12 cellular contexts compared by ENCODE assay signal in the genomic region with DNA sequence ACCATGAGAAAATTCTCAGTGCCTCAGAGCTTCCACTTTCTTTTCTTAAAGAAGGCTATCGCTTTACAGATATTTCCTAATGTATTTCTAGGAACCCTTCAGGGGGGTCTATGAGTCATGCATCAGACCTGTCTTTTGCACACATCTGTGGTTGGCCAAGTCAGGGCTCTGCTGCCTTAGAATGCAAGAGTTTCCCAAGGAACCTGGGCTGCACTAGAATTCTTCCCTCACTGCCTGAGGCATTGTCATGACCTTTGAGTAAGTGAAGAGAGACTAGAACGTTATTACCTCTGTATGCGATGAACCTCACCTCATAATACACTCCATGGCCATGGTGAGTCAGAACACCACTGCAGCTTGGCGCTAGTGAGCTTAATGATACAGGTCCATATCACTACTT.
A peak's percentile ranks its signal among the peaks of the same experiment; 100 is the strongest.
DNase-seq lines count a peak whose midpoint lies in the region; ATAC-seq and TF ChIP-seq lines count a peak whose summit lies in the region.
"Had no signal": no experiment of that assay in that cellular context is flagged by ENCODE, and none has a peak within 500 bp of the region (broad histone marks: within the 10 kb centered on the region; RNA-seq: fewer than 3 reads in every experiment).

No MANE protein-coding gene starts in this region.

- TF ChIP-seq POLR2A in stomach (IDR thresholded peaks at IDR 0.05) = no peak

- DNase-seq in EL = peak; percentile 89
- DNase-seq in MV-4-11 (lab: John Stamatoyannopoulos, UW) = peak; percentile 74
- peak; percentile 88 to 92 for DNase-seq in cardiac fibroblast (ENCODE audit: low read depth in 2 of 2)
- peak; percentile 89 for DNase-seq in non-pigmented ciliary epithelial cell (ENCODE audit: low read depth)
- no peak for DNase-seq in stomach
- DNase-seq in G401 (ENCODE audit: low spot score) = no peak
- DNase-seq: naive thymus-derived CD4-positive, alpha-beta T cell; NCI-H1105 treated with DMSO at 0.1 percent for 48 hours had no signal

- no peaks in the 10 kb centered on the region for H3K9me3 ChIP-seq in stomach
- H3K9me3 ChIP-seq: Caco-2 had no signal

- H3K27ac ChIP-seq in stomach = no peak overlapping the region
- H3K27ac ChIP-seq: skin epidermis had no signal

- no peaks in the 10 kb centered on the region for H3K36me3 ChIP-seq in stomach

- WGBS in stomach, 5 donors = 80 to 93% (median 86%) methylated on average over 4 of the region's 4 CpGs

- no peak for TF ChIP-seq CTCF in cardiac fibroblast (IDR thresholded peaks at IDR 0.05; ENCODE audit: low read depth, low read length)
- TF ChIP-seq CTCF in stomach (IDR thresholded peaks at IDR 0.05) = no peak

- H3K27me3 ChIP-seq in stomach = no peaks in the 10 kb centered on the region

- H3K4me1 ChIP-seq in stomach = no peaks in the 10 kb centered on the region
- H3K4me1 ChIP-seq: Caco-2 had no signal

- H3K4me3 ChIP-seq in cardiac fibroblast (replicated peaks in 1 of 2; ENCODE audit: low read depth in 2 of 2, low read length in 2 of 2) (no peak overlapping the region), stomach (no peak overlapping the region)
- H3K4me3 ChIP-seq: skin epidermis had no signal

- in situ Hi-C loops in G401 (cut with HindIII; ENCODE audit: low sequenced_read_pairs) = no loop called here

- ATAC-seq in HG02623 (IDR thresholded peaks at IDR 0.05; ENCODE audit: unreplicated experiment) (no peak), HG02588 (IDR thresholded peaks at IDR 0.05; ENCODE audit: unreplicated experiment) (no peak)
- ATAC-seq: naive thymus-derived CD4-positive, alpha-beta T cell had no signal

- no peak for TF ChIP-seq EP300 in stomach (IDR thresholded peaks at IDR 0.05)

- intact Hi-C loops in stomach (cut with DNase I; ENCODE audit: low total_unique reads) = no loop called here

Comparison
In these comparisons a context has a peak if more than half of its experiments do, and no peak if none do; other contexts are left out.
1. DNase-seq: peak in EL (single experiment), MV-4-11 (single experiment), cardiac fibroblast (2 of 2) and non-pigmented ciliary epithelial cell (single experiment); none in stomach (single experiment) and G401 (single experiment).